Comparison of ENCODE assay signal across 1 cellular context in the genomic region with DNA sequence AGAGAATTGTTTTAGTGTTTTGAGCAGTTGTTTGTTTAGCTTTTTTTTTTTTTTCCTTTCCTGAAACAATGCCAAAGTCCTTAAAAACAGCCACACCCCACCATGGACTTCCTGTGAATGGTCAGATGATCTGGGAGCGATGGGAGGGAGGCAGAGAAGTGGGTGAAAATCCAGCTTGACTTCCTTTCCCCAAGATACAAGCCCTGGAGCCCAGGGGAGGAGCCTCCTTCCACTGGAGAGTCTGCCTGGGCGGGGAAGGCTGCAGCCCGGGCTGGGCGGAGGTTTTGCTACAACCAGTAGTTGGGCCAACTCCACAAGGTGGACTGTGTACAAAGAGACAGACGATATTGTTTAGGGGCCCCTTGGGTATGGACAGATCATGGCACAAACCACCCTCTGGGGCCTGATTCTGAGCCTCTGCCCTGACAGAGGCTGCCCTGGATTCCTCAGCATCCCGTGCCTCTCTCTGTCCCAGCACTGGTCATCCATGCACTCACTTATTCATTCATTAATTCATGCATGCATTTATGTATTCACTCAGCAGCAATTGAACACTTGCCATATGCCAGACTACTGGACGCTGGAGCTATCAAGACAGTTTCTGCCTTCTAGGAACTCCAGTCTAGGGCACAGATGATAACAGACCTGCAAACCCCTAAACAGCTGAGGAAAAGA.
TF ChIP-seq lines count a peak whose summit lies in the region.

No MANE protein-coding gene starts in this region.

TF ChIP-seq in GM23338, 12 proteins besides CTCF, POLR2A, EP300 and RAD21 (continued from another document):
- TF ChIP-seq REST (IDR thresholded peaks at IDR 0.05; ENCODE audit: unreplicated experiment) (no peak), ETS1 (IDR thresholded peaks at IDR 0.05) (no peak), POLR2AphosphoS5 (IDR thresholded peaks at IDR 0.05; ENCODE audit: low read depth) (no peak), ZNF462 (CRISPR knock-in tag; IDR thresholded peaks at IDR 0.05) (no peak)
